In the genomic region with DNA sequence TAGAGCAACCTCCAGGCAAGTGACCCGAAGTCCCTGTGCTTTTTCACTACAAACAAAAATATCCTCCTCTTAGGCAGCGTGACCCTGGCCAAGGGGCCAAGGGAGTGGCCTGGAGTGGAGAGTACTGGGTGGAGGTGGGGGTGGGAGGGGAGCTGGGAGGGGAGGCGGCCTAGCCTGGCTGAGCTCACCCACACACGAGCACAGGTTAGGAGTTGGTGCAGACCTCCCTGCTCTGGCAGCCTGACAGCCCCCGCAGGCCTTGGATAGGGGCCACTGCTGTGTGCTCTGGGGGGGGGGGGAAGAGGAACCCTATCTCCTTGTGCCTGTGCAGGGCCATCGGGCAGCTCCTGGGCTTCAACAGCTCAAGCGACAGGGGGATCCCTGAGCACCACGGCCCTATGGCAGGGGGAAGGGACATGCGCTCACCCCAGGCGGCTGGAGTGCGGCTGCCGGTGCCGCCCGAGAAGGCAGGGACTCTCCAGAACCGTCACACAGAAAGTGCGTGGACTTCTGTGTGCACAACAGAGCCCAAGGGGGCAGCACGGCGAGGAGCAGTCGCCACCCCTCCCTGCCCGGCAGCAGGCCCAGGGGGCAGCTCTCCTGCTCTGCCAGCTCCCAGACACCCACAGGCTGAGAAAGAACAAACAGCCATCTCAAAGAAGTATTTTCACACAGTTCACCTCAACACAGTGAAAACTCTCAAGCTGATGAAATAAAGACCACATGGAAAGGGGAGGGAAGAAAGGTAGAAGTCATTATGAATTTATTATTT, we compare ENCODE assay signal across 8 cellular contexts. TPM values are rescaled to one million over a fixed set of nuclear protein-coding genes. Genes with fewer than 3 reads are reported as not detected.
DNase-seq lines count a peak whose midpoint lies in the region; TF ChIP-seq lines count a peak whose summit lies in the region.

No MANE protein-coding gene starts in this region.

- H3K4me3 Mint-ChIP-seq in IgD-negative memory B cell, result peak overlapping the region in 2 of 4 donors; percentile 39 to 71
- peak overlapping the region in 1 of 3 experiments; percentile 27 for H3K4me3 Mint-ChIP-seq in nephron

- peaks cover 23% of the 10 kb centered on the region for H3K79me2 ChIP-seq in ACC112 (ENCODE audit: control insufficient read depth, insufficient read depth, low read length, unreplicated experiment)

- H3K4me1 ChIP-seq in ACC112 (ENCODE audit: control insufficient read depth, insufficient read depth, low read length, unreplicated experiment), result peaks cover 74% of the 10 kb centered on the region

- peak overlapping the region; percentile 64 for H3K27ac ChIP-seq in ACC112 (ENCODE audit: low read depth, low read length)
- peak overlapping the region; percentile 72 to 86 for H3K27ac ChIP-seq in coronary artery

- no peak overlapping the region for H2AFZ ChIP-seq in ACC112 (ENCODE audit: low read length, unreplicated experiment)

- no peak overlapping the region for H3K4me3 ChIP-seq in ACC112 (ENCODE audit: low read depth, low read length)
- H3K4me3 ChIP-seq in coronary artery, result peak overlapping the region; percentile 43

- no peak for TF ChIP-seq CTCF in coronary artery (IDR thresholded peaks at IDR 0.05)
- no peak for TF ChIP-seq CTCF in nephron (IDR thresholded peaks at IDR 0.05; ENCODE audit: unreplicated experiment in 3 of 3)

- H3K36me3 Mint-ChIP-seq in IgD-negative memory B cell (peaks cover 4% of the 10 kb centered on the region), nephron (ENCODE audit: low read depth) (peaks cover 36% of the 10 kb centered on the region)

- H3K9me3 Mint-ChIP-seq in IgD-negative memory B cell (no peaks in the 10 kb centered on the region), nephron (no peaks in the 10 kb centered on the region)

- H3K27ac Mint-ChIP-seq in IgD-negative memory B cell (peak overlapping the region in 2 of 3 donors; percentile 73), nephron (peak overlapping the region; percentile 70 to 90 (median 74))

- H3K27me3 Mint-ChIP-seq in IgD-negative memory B cell (no peaks in the 10 kb centered on the region), nephron (ENCODE audit: low read depth) (peaks cover 5% of the 10 kb centered on the region)

- peaks cover 12 to 33% (median 14%) of the 10 kb centered on the region in 3 donors for H3K4me1 Mint-ChIP-seq in IgD-negative memory B cell
- peaks cover 55% of the 10 kb centered on the region for H3K4me1 Mint-ChIP-seq in nephron

- no peaks in the 10 kb centered on the region for H3K27me3 ChIP-seq in ACC112 (ENCODE audit: insufficient read depth, low read length)

- peaks cover 36% of the 10 kb centered on the region for H3K36me3 ChIP-seq in ACC112 (ENCODE audit: insufficient read depth, low read length)

- peak; percentile 73 for DNase-seq in coronary artery (ENCODE audit: low spot score)
- DNase-seq in NCI-H1436 (lab: John Stamatoyannopoulos, UW), result no peak
- DNase-seq in NCI-H69 (lab: John Stamatoyannopoulos, UW), result no peak
- no peak for DNase-seq in hepatic stellate cell (ENCODE audit: low spot score)
- DNase-seq in DMS153 treated with DMSO at 0.1 percent for 48 hours (lab: John Stamatoyannopoulos, UW; ENCODE audit: unreplicated experiment), result no peak

RNA-seq across cellular contexts. Expression of a gene that starts 13.3 kb away (rescaled TPM):
- polyA plus RNA-seq in IgD-negative memory B cell, result 3.7 TPM

RNA-seq across cellular contexts. Expression of a gene that starts 29.5 kb away (rescaled TPM):
- polyA plus RNA-seq in IgD-negative memory B cell, result 34.1 TPM

RNA-seq across cellular contexts. Expression of a gene that starts 31.4 kb away (rescaled TPM):
- polyA plus RNA-seq in IgD-negative memory B cell, result 78.3 TPM
